Comparison of ENCODE assay signal across 10 cellular contexts in the genomic region with DNA sequence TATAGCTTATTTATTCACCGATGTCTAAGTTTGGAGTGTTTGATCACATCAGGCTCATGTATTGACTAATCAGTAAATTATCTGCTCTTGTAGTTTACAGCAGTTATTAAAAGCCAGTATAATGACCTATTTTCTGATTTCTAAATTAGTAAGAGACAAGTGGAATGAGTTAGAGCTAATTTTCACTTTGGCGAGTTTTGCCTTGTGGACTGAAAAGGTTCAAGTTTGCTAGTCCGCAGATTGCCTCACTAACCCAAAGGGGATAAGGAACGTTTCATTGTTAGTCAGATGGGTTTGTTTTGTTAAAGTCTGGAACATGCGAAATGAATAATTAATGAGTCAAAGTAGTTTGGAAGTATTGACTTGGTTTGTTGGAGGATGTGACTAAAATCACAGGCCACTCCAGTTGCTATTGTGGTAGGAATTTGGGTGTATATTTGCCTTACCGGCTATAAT. TPM values are rescaled to one million over a fixed set of nuclear protein-coding genes. Genes with fewer than 3 reads are reported as not detected.
DNase-seq lines count a peak whose midpoint lies in the region; ATAC-seq and TF ChIP-seq lines count a peak whose summit lies in the region.
"Had no signal": no experiment of that assay in that cellular context is flagged by ENCODE, and none has a peak within 500 bp of the region (broad histone marks: within the 10 kb centered on the region; RNA-seq: fewer than 3 reads in every experiment).

No MANE protein-coding gene starts in this region.

- H3K4me3 Mint-ChIP-seq in activated T-cell treated with anti-CD3 and anti-CD28 coated beads, Interleukin-2, amount 50 U/mL, for 72 hours, result peak overlapping the region in 1 of 2 donors; percentile 53
- H3K4me3 Mint-ChIP-seq: endodermal cell had no signal

- peaks cover 59% of the 10 kb centered on the region for H3K4me1 ChIP-seq in skeletal muscle satellite cell (ENCODE audit: control insufficient read depth, insufficient read depth, low read length)
- peaks cover 0 to 19% (median 2%) of the 10 kb centered on the region in 12 donors for H3K4me1 ChIP-seq in heart left ventricle

- WGBS in heart left ventricle, 4 donors, result 91 to 95% (median 94%) methylated on average over 6 of the region's 6 CpGs

- H3K36me3 ChIP-seq in skeletal muscle satellite cell (ENCODE audit: insufficient read depth, low read length) (peaks cover 13% of the 10 kb centered on the region), heart left ventricle (peaks cover 0 to 73% (median 65%) of the 10 kb centered on the region in 9 donors)

- no peaks in the 10 kb centered on the region for H3K9me3 Mint-ChIP-seq in activated T-cell treated with anti-CD3 and anti-CD28 coated beads, Interleukin-2, amount 50 U/mL, for 72 hours
- H3K9me3 Mint-ChIP-seq: endodermal cell had no signal

- no peaks in the 10 kb centered on the region for H3K27me3 Mint-ChIP-seq in activated T-cell treated with anti-CD3 and anti-CD28 coated beads, Interleukin-2, amount 50 U/mL, for 72 hours (ENCODE audit: low read depth)

- peak overlapping the region; percentile 66 for H3K27ac Mint-ChIP-seq in activated T-cell treated with anti-CD3 and anti-CD28 coated beads, Interleukin-2, amount 50 U/mL, for 72 hours
- H3K27ac Mint-ChIP-seq: endodermal cell had no signal

- H3K4me1 Mint-ChIP-seq in activated T-cell treated with anti-CD3 and anti-CD28 coated beads, Interleukin-2, amount 50 U/mL, for 72 hours (ENCODE audit: low read depth), result peaks cover 52% of the 10 kb centered on the region
- H3K4me1 Mint-ChIP-seq: endodermal cell had no signal

- DNase-seq in activated T-cell treated with anti-CD3 and anti-CD28 coated beads, Interleukin-2, amount 50 U/mL, for 72 hours, result peak; percentile 31 to 37
- DNase-seq in activated T-cell treated with anti-CD3 and anti-CD28 coated beads, Interleukin-2, amount 50 U/mL, for 1 hour, result no peak
- DNase-seq in dermis blood vessel endothelial cell (peak; percentile 69), iPS-NIHi11 (ENCODE audit: low spot score) (no peak), heart left ventricle (no peak)
- DNase-seq: activated CD4-positive, alpha-beta T cell treated with anti-CD3 and anti-CD28 coated beads for 4 hours; endodermal cell had no signal

- TF ChIP-seq POLR2A in heart left ventricle (IDR thresholded peaks at IDR 0.05), result no peak

- peak; percentile 53 to 69 for ATAC-seq in activated T-cell treated with anti-CD3 and anti-CD28 coated beads, Interleukin-2, amount 50 U/mL, for 72 hours (replicated peaks in 1 of 2)
- peak; percentile 50 for ATAC-seq in HG03045 (IDR thresholded peaks at IDR 0.05; ENCODE audit: unreplicated experiment)
- no peak for ATAC-seq in heart left ventricle
- no peak for ATAC-seq in GM19467 (IDR thresholded peaks at IDR 0.05; ENCODE audit: unreplicated experiment)

- H3K4me3 ChIP-seq in skeletal muscle satellite cell (ENCODE audit: low read length) (no peak overlapping the region), heart left ventricle (no peak overlapping the region)

- peak overlapping the region; percentile 74 for H3K4me2 ChIP-seq in skeletal muscle satellite cell (ENCODE audit: low read length)

- H3K9ac ChIP-seq in skeletal muscle satellite cell (ENCODE audit: low read depth, low read length), result peak overlapping the region; percentile 44

- peaks cover 4 to 16% of the 10 kb centered on the region in 2 donors for H3K36me3 Mint-ChIP-seq in activated T-cell treated with anti-CD3 and anti-CD28 coated beads, Interleukin-2, amount 50 U/mL, for 72 hours (ENCODE audit: insufficient read depth in 2 of 2)

- TF ChIP-seq CTCF in heart left ventricle (IDR thresholded peaks at IDR 0.05), result no peak

- H3K27ac ChIP-seq in heart left ventricle, result peak overlapping the region in 2 of 12 donors; percentile 58 to 66

- H3K9me3 ChIP-seq in skeletal muscle satellite cell (replicated peaks; ENCODE audit: low read length) (no peaks in the 10 kb centered on the region), heart left ventricle (no peaks in the 10 kb centered on the region)

- H3K27me3 ChIP-seq in skeletal muscle satellite cell (ENCODE audit: control insufficient read depth, insufficient read depth, low read length), result no peaks in the 10 kb centered on the region
- no peaks in the 10 kb centered on the region for H3K27me3 ChIP-seq in heart left ventricle

- intact Hi-C loops in heart left ventricle (cut with DNase I), result no loop called here

RNA-seq across cellular contexts. Expression of a gene that starts 40.1 kb away (rescaled TPM):
- 100 to 1,000 TPM; 117 to 120 TPM for total RNA-seq in activated T-cell treated with anti-CD3 and anti-CD28 coated beads, Interleukin-2, amount 50 U/mL, for 72 hours
- 108 and 132 TPM in 2 replicates for total RNA-seq in dermis blood vessel endothelial cell
- 41.3 and 49.1 TPM in 2 replicates for total RNA-seq in skeletal muscle satellite cell (2012; rRNA removed)
- total RNA-seq in heart left ventricle, result 100 to 1,000 TPM in 6 of 9 donors, 10 to 100 TPM in 3; 88.0 to 149 (median 115) TPM
- 10 to 100 TPM; 29.3 to 31.8 TPM for polyA plus RNA-seq in heart left ventricle

Comparison
In these comparisons a context has a peak if more than half of its experiments do, and no peak if none do; other contexts are left out.
1. DNase-seq: peak in activated T-cell treated with anti-CD3 and anti-CD28 coated beads, Interleukin-2, amount 50 U/mL, for 72 hours (2 of 2) and dermis blood vessel endothelial cell (single experiment); none in activated T-cell treated with anti-CD3 and anti-CD28 coated beads, Interleukin-2, amount 50 U/mL, for 1 hour (single experiment), iPS-NIHi11 (single experiment) and heart left ventricle (0 of 5).
2. ATAC-seq: peak in activated T-cell treated with anti-CD3 and anti-CD28 coated beads, Interleukin-2, amount 50 U/mL, for 72 hours (2 of 2) and HG03045 (single experiment); none in heart left ventricle (0 of 4) and GM19467 (single experiment).